In the genomic region with DNA sequence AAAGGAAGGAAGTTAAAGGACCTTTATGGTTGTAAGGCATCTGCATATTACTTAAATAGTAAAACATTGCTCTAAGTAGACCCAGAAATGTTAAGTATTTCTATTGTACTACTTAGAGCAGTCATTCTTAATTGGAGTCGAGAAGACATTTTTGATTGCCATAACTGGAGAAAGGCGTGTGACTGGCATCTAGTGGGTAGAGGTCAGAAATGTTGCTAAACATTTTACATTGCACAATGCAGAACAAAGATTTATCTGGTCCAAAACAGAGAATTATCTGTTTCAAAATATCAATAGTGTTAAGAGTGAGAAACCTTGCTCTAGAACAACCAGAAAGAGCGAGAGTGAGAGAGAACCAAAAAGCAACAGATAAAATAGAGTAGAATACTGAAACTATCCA, we compare ENCODE assay signal across 8 cellular contexts. TPM values are rescaled to one million over a fixed set of nuclear protein-coding genes. Genes with fewer than 3 reads are reported as not detected.
DNase-seq lines count a peak whose midpoint lies in the region; ATAC-seq and TF ChIP-seq lines count a peak whose summit lies in the region.

No MANE protein-coding gene starts in this region.

- no peak overlapping the region for H3K4me2 ChIP-seq in SU-DHL-6 (ENCODE audit: low read depth, low read length, poor library complexity, severe bottlenecking)
- no peak overlapping the region for H3K4me2 ChIP-seq in neuronal stem cell (ENCODE audit: insufficient read depth, low read length, poor library complexity, severe bottlenecking)

- H4K91ac ChIP-seq in neuronal stem cell (ENCODE audit: low read depth, low read length, poor library complexity), result no peak overlapping the region

- no peak overlapping the region for H2BK12ac ChIP-seq in neuronal stem cell (ENCODE audit: low read length)

- no peaks in the 10 kb centered on the region for H3K79me2 ChIP-seq in SU-DHL-6 (ENCODE audit: insufficient read depth, low read length)

- intact Hi-C loops in left ventricle myocardium superior (cut with micrococcal nuclease), result no loop called here

- no peaks in the 10 kb centered on the region for H3F3A ChIP-seq in SU-DHL-6 (ENCODE audit: insufficient read depth)

- no peak overlapping the region for H3K27ac ChIP-seq in SU-DHL-6 (ENCODE audit: low read depth, low read length)
- no peak overlapping the region for H3K27ac ChIP-seq in neuronal stem cell (replicated peaks; ENCODE audit: low read length)

- H2BK5ac ChIP-seq in neuronal stem cell (ENCODE audit: low read length), result no peak overlapping the region

- H3K9me3 ChIP-seq in SU-DHL-6 (ENCODE audit: insufficient read depth, low read length), result no peaks in the 10 kb centered on the region
- H3K9me3 ChIP-seq in neuronal stem cell (replicated peaks in 1 of 2; ENCODE audit: control insufficient read depth in 2 of 2, insufficient read depth in 1 of 2, low read depth in 1 of 2, low read length in 2 of 2), result peaks cover 1 to 2% of the 10 kb centered on the region in 2 donors

- no peak overlapping the region for H2AK5ac ChIP-seq in neuronal stem cell (ENCODE audit: low read depth, low read length)

- no peak overlapping the region for H3K4ac ChIP-seq in neuronal stem cell (ENCODE audit: low read length)

- H3K4me3 ChIP-seq in GM06990 (replicated peaks; ENCODE audit: low read depth, low read length) (no peak overlapping the region), SU-DHL-6 (ENCODE audit: insufficient read depth, low read length, poor library complexity, severe bottlenecking) (no peak overlapping the region), neuronal stem cell (ENCODE audit: low read length in 2 of 2) (no peak overlapping the region)

- H2BK15ac ChIP-seq in neuronal stem cell (ENCODE audit: low read length), result no peak overlapping the region

- no peak overlapping the region for H3K18ac ChIP-seq in neuronal stem cell (ENCODE audit: low read length)

- H3K4me1 ChIP-seq in neuronal stem cell (ENCODE audit: control insufficient read depth in 2 of 2, insufficient read depth in 1 of 2, low read depth in 1 of 2, low read length in 2 of 2), result no peaks in the 10 kb centered on the region

- H3K27me3 ChIP-seq in GM06990 (replicated peaks; ENCODE audit: control insufficient read depth, insufficient read depth, low read length) (no peaks in the 10 kb centered on the region), SU-DHL-6 (ENCODE audit: low read length) (no peaks in the 10 kb centered on the region), neuronal stem cell (ENCODE audit: control insufficient read depth in 3 of 3, insufficient read depth in 3 of 3, low read depth in 1 of 3, low read length in 3 of 3) (no peaks in the 10 kb centered on the region)

- no CpG with 5 or more reads among the region's 3 CpGs for WGBS in neuronal stem cell (ENCODE audit: extremely low coverage in 2 of 2, insufficient read length in 2 of 2, insufficient replicate concordance in 1 of 2), 2 donors

- no peaks in the 10 kb centered on the region for H3K9me2 ChIP-seq in SU-DHL-6 (replicated peaks; ENCODE audit: insufficient read depth, low read length)

- H3K36me3 ChIP-seq in GM06990 (ENCODE audit: control insufficient read depth, insufficient read depth, low read length) (no peaks in the 10 kb centered on the region), SU-DHL-6 (ENCODE audit: low read length) (no peaks in the 10 kb centered on the region), neuronal stem cell (replicated peaks in 1 of 2; ENCODE audit: control insufficient read depth in 2 of 2, insufficient read depth in 2 of 2, low read length in 2 of 2) (no peaks in the 10 kb centered on the region)

- no peaks in the 10 kb centered on the region for H4K20me1 ChIP-seq in SU-DHL-6 (ENCODE audit: low read depth, low read length)

- H3K23ac ChIP-seq in neuronal stem cell (ENCODE audit: low read depth, low read length, poor library complexity), result no peak overlapping the region

- peak; percentile 41 for TF ChIP-seq CTCF in GM06990 (IDR thresholded peaks at IDR 0.05; ENCODE audit: insufficient read depth, low read length, poor library complexity, severe bottlenecking)
- TF ChIP-seq CTCF in SU-DHL-6 (IDR thresholded peaks at IDR 0.05; ENCODE audit: insufficient read depth, low read length, poor library complexity, severe bottlenecking), result peak; percentile 54

- H3K9ac ChIP-seq in SU-DHL-6 (ENCODE audit: low read length) (no peak overlapping the region), neuronal stem cell (ENCODE audit: low read depth, low read length, poor library complexity) (no peak overlapping the region)

- H3K79me1 ChIP-seq in neuronal stem cell (ENCODE audit: low read depth, low read length), result no peaks in the 10 kb centered on the region

- no peak overlapping the region for H2AFZ ChIP-seq in SU-DHL-6 (ENCODE audit: low read depth, low read length, severe bottlenecking)
- no peak overlapping the region for H2AFZ ChIP-seq in neuronal stem cell (ENCODE audit: low read length)

- no peak overlapping the region for H3K14ac ChIP-seq in neuronal stem cell (ENCODE audit: low read length)

- no peak overlapping the region for H4K8ac ChIP-seq in neuronal stem cell (ENCODE audit: low read depth, low read length)

- H2BK120ac ChIP-seq in neuronal stem cell (ENCODE audit: low read depth, low read length), result no peak overlapping the region

- peak; percentile 32 for ATAC-seq in left ventricle myocardium superior
- ATAC-seq in GM21526 (IDR thresholded peaks at IDR 0.05; ENCODE audit: low FRiP score, unreplicated experiment), result no peak

- in situ Hi-C loops in ACHN (cut with HindIII; ENCODE audit: low pct_ligation_motif_present, low pct_unique_long_range_greater_than_20kb, low sequenced_read_pairs), result no loop called here

- DNase-seq in ACHN (peak; percentile 17), GM06990 (ENCODE audit: extremely low read depth, insufficient read length) (no peak), left ventricle myocardium superior (no peak), neuronal stem cell (ENCODE audit: low spot score) (no peak), DMS79 (lab: John Stamatoyannopoulos, UW) (no peak), GM19240 (ENCODE audit: insufficient read length, low spot score) (no peak)

RNA-seq across cellular contexts. Expression of a gene that starts 23.3 kb away (rescaled TPM):
- total RNA-seq in left ventricle myocardium superior, result 34.7 TPM
- 32.4 TPM for polyA plus RNA-seq in neuronal stem cell (2013, experiment 1 of 2)
- polyA plus RNA-seq in neuronal stem cell (2013, experiment 2 of 2), result 36.2 TPM
